In genomic region chr5:148833925-148834324, GRCh38 we compare ENCODE assay signal across 29 cellular contexts. TPM values are rescaled to one million over a fixed set of nuclear protein-coding genes. Genes with fewer than 3 reads are reported as not detected.
DNase-seq lines count a peak whose midpoint lies in the region; ATAC-seq and TF ChIP-seq lines count a peak whose summit lies in the region.
"Had no signal": no experiment of that assay in that cellular context is flagged by ENCODE, and none has a peak within 500 bp of the region (broad histone marks: within the 10 kb centered on the region; RNA-seq: fewer than 3 reads in every experiment).

No MANE protein-coding gene starts in this region.

- H3K36me3 ChIP-seq in CD8-positive, alpha-beta memory T cell (ENCODE audit: insufficient read depth, low read length): no peaks in the 10 kb centered on the region
- H3K36me3 ChIP-seq in spleen: peaks cover 0 to 12% (median 0%) of the 10 kb centered on the region in 6 donors
- H3K36me3 ChIP-seq: adrenal gland, heart right ventricle, ovary, tibial nerve, WERI-Rb-1 had no signal

- H3K36me3 Mint-ChIP-seq in CD8-positive, alpha-beta memory T cell: peaks cover 21 to 27% (median 23%) of the 10 kb centered on the region in 3 donors
- H3K36me3 Mint-ChIP-seq in IgD-negative memory B cell (no peaks in the 10 kb centered on the region), chondrocyte (ENCODE audit: low read depth) (no peaks in the 10 kb centered on the region)
- H3K36me3 Mint-ChIP-seq in effector memory CD8-positive, alpha-beta T cell (ENCODE audit: insufficient read depth): peaks cover 60% of the 10 kb centered on the region
- no peaks in the 10 kb centered on the region for H3K36me3 Mint-ChIP-seq in activated T-cell treated with anti-CD3 and anti-CD28 coated beads, Interleukin-2, amount 50 U/mL, for 24 hours (ENCODE audit: low read depth)

- no peak overlapping the region for H3K27ac ChIP-seq in CD8-positive, alpha-beta memory T cell (ENCODE audit: low read depth, low read length)
- peak overlapping the region in 5 of 8 donors; percentile 24 to 98 (median 93) for H3K27ac ChIP-seq in spleen
- H3K27ac ChIP-seq: adrenal gland, ovary, SJSA1, tibial nerve, WERI-Rb-1 had no signal

- TF ChIP-seq CTCF in spleen (IDR thresholded peaks at IDR 0.05 in 8 of 11, conservative IDR thresholded peaks at IDR 0.05 in 3 of 11): no peak
- TF ChIP-seq CTCF in chondrocyte (IDR thresholded peaks at IDR 0.05): no peak

- no peak for ATAC-seq in effector memory CD8-positive, alpha-beta T cell (replicated peaks)
- ATAC-seq: heart right ventricle had no signal

- H3K4me3 Mint-ChIP-seq in CD8-positive, alpha-beta memory T cell: peak overlapping the region; percentile 38 to 82 (median 58)
- peak overlapping the region; percentile 39 to 84 (median 74) for H3K4me3 Mint-ChIP-seq in IgD-negative memory B cell
- H3K4me3 Mint-ChIP-seq in effector memory CD8-positive, alpha-beta T cell: peak overlapping the region; percentile 73 to 100
- no peak overlapping the region for H3K4me3 Mint-ChIP-seq in chondrocyte (ENCODE audit: unreplicated experiment)
- H3K4me3 Mint-ChIP-seq in activated T-cell treated with anti-CD3 and anti-CD28 coated beads, Interleukin-2, amount 50 U/mL, for 24 hours: no peak overlapping the region

- DNase-seq in CD8-positive, alpha-beta memory T cell: no peak
- DNase-seq in effector memory CD8-positive, alpha-beta T cell: no peak
- no peak for DNase-seq in spleen
- no peak for DNase-seq in chondrocyte (ENCODE audit: low spot score)
- no peak for DNase-seq in activated T-cell treated with anti-CD3 and anti-CD28 coated beads, Interleukin-2, amount 50 U/mL, for 24 hours
- no peak for DNase-seq in superior temporal gyrus (ENCODE audit: extremely low spot score)
- DNase-seq: activated CD4-positive, alpha-beta T cell treated with anti-CD3 and anti-CD28 coated beads, Interleukin-2, amount 50 U/mL, for 1 hour; activated gamma-delta T cell; activated T-cell treated with anti-CD3 and anti-CD28 coated beads, Interleukin-2, amount 50 U/mL, for 1 hour; adrenal gland; esophagus squamous epithelium; foreskin melanocyte; HCEC 1CT; heart right ventricle; IMR-90; kidney glomerular epithelial cell; lower lobe of right lung; NCI-H1048; NCI-H1694; NCI-H446 treated with DMSO at 0.1 percent for 48 hours; NCI-H82; ovary; small intestine; T1000; WERI-Rb-1 had no signal

- H3K27ac Mint-ChIP-seq in CD8-positive, alpha-beta memory T cell: peak overlapping the region in 7 of 8 donors; percentile 20 to 94 (median 84)
- H3K27ac Mint-ChIP-seq in IgD-negative memory B cell (peak overlapping the region; percentile 84 to 95 (median 94)), chondrocyte (ENCODE audit: unreplicated experiment) (no peak overlapping the region)
- peak overlapping the region; percentile 69 to 92 for H3K27ac Mint-ChIP-seq in effector memory CD8-positive, alpha-beta T cell
- H3K27ac Mint-ChIP-seq in activated T-cell treated with anti-CD3 and anti-CD28 coated beads, Interleukin-2, amount 50 U/mL, for 24 hours: no peak overlapping the region

- POLR2A ChIA-PET in CD8-positive, alpha-beta memory T cell (lab: Charles Lee): no interaction called here

- intact Hi-C loops in spleen (cut with DNase I; ENCODE audit: low total_unique reads): loop anchor here (10.0 kb wide), 1 partner anchor 89 kb away; no protein-coding TSS in a partner anchor

- WGBS in spleen, 5 donors: 73 to 87% (median 86%) methylated on average over 2 of the region's 2 CpGs

- CTCF ChIA-PET in CD8-positive, alpha-beta memory T cell (lab: Charles Lee): interaction anchor here (2.2 kb wide), 1 partner anchor 13 kb away, joined by 11 read pairs; no protein-coding TSS in a partner anchor

- no peak overlapping the region for H3K4me3 ChIP-seq in CD8-positive, alpha-beta memory T cell (ENCODE audit: low read length)
- H3K4me3 ChIP-seq in spleen: no peak overlapping the region
- H3K4me3 ChIP-seq: adrenal gland, esophagus squamous epithelium, heart right ventricle, ovary, SJSA1, tibial nerve had no signal

- peaks cover 17% of the 10 kb centered on the region for H3K4me1 ChIP-seq in CD8-positive, alpha-beta memory T cell (ENCODE audit: insufficient read depth, low read length)
- H3K4me1 ChIP-seq in spleen: peaks cover 38 to 100% (median 81%) of the 10 kb centered on the region in 6 donors
- H3K4me1 ChIP-seq: adrenal gland had no signal

- peaks cover 87 to 95% (median 94%) of the 10 kb centered on the region in 3 donors for H3K4me1 Mint-ChIP-seq in CD8-positive, alpha-beta memory T cell
- H3K4me1 Mint-ChIP-seq in IgD-negative memory B cell (peaks cover 68 to 82% (median 77%) of the 10 kb centered on the region in 3 donors), chondrocyte (ENCODE audit: low read depth) (peaks cover 15% of the 10 kb centered on the region)
- H3K4me1 Mint-ChIP-seq in effector memory CD8-positive, alpha-beta T cell (ENCODE audit: low read depth in 2 of 2): peaks cover 81 to 91% of the 10 kb centered on the region in 2 donors
- peaks cover 44% of the 10 kb centered on the region for H3K4me1 Mint-ChIP-seq in activated T-cell treated with anti-CD3 and anti-CD28 coated beads, Interleukin-2, amount 50 U/mL, for 24 hours (ENCODE audit: low read depth)

- TF ChIP-seq POLR2A in spleen (IDR thresholded peaks at IDR 0.05): no peak

- H3K9me3 ChIP-seq in CD8-positive, alpha-beta memory T cell (ENCODE audit: low read length): no peaks in the 10 kb centered on the region
- H3K9me3 ChIP-seq in spleen: no peaks in the 10 kb centered on the region
- H3K9me3 ChIP-seq: adrenal gland, esophagus squamous epithelium, heart right ventricle, lower lobe of right lung, ovary, SJSA1, tibial nerve had no signal

- no peaks in the 10 kb centered on the region for H3K27me3 ChIP-seq in CD8-positive, alpha-beta memory T cell (ENCODE audit: insufficient read depth, low read length, poor library complexity, severe bottlenecking)
- no peaks in the 10 kb centered on the region for H3K27me3 ChIP-seq in spleen (replicated peaks in 1 of 7)
- H3K27me3 ChIP-seq: adrenal gland, esophagus squamous epithelium, heart right ventricle, ovary, SJSA1, tibial nerve had no signal

- peaks cover 0 to 2% of the 10 kb centered on the region in 2 donors for H3K27me3 Mint-ChIP-seq in CD8-positive, alpha-beta memory T cell
- H3K27me3 Mint-ChIP-seq in IgD-negative memory B cell (peaks cover 2% of the 10 kb centered on the region), chondrocyte (ENCODE audit: low read depth) (no peaks in the 10 kb centered on the region)
- H3K27me3 Mint-ChIP-seq in effector memory CD8-positive, alpha-beta T cell: no peaks in the 10 kb centered on the region
- H3K27me3 Mint-ChIP-seq in activated T-cell treated with anti-CD3 and anti-CD28 coated beads, Interleukin-2, amount 50 U/mL, for 24 hours: no peaks in the 10 kb centered on the region

- no peaks in the 10 kb centered on the region for H3K9me3 Mint-ChIP-seq in CD8-positive, alpha-beta memory T cell
- no peaks in the 10 kb centered on the region for H3K9me3 Mint-ChIP-seq in IgD-negative memory B cell
- no peaks in the 10 kb centered on the region for H3K9me3 Mint-ChIP-seq in effector memory CD8-positive, alpha-beta T cell
- H3K9me3 Mint-ChIP-seq in chondrocyte (ENCODE audit: low read depth): no peaks in the 10 kb centered on the region
- H3K9me3 Mint-ChIP-seq in activated T-cell treated with anti-CD3 and anti-CD28 coated beads, Interleukin-2, amount 50 U/mL, for 24 hours: no peaks in the 10 kb centered on the region

RNA-seq across cellular contexts. Expression of gene ADRB2, which starts 7.5 kb away (rescaled TPM):
- total RNA-seq in CD8-positive, alpha-beta memory T cell: 1 to 10 TPM; 1.6 to 2.1 TPM
- polyA plus RNA-seq in CD8-positive, alpha-beta memory T cell: 25.7 TPM
- 9.1 TPM for polyA plus RNA-seq in IgD-negative memory B cell
- total RNA-seq in spleen: 10 to 100 TPM in 4 of 7 donors, 1 to 10 TPM in 3; 8.7 to 23.1 (median 14.9) TPM
- polyA plus RNA-seq in spleen: 1 to 10 TPM; 1.2 to 3.1 (median 2.4) TPM
- total RNA-seq in chondrocyte: 0.40 to 1.2 TPM (median 0.54 TPM) in 3 replicates
- polyA plus RNA-seq: neural cell had no signal

Comparison
In these comparisons a context has a peak if more than half of its experiments do, and no peak if none do; other contexts are left out.
1. H3K27ac Mint-ChIP-seq: peak in CD8-positive, alpha-beta memory T cell (7 of 8), IgD-negative memory B cell (3 of 3) and effector memory CD8-positive, alpha-beta T cell (2 of 2); none in chondrocyte (single experiment) and activated T-cell treated with anti-CD3 and anti-CD28 coated beads, Interleukin-2, amount 50 U/mL, for 24 hours (single experiment).
2. H3K4me3 Mint-ChIP-seq: peak in CD8-positive, alpha-beta memory T cell (7 of 7), IgD-negative memory B cell (4 of 4) and effector memory CD8-positive, alpha-beta T cell (2 of 2); none in chondrocyte (single experiment) and activated T-cell treated with anti-CD3 and anti-CD28 coated beads, Interleukin-2, amount 50 U/mL, for 24 hours (single experiment).